19 cellular contexts compared by ENCODE assay signal in genomic region chr17:76466775-76467130, GRCh38. TPM values are rescaled to one million over a fixed set of nuclear protein-coding genes. Genes with fewer than 3 reads are reported as not detected.
"Had no signal": no experiment of that assay in that cellular context is flagged by ENCODE, and none has a peak within 500 bp of the region (broad histone marks: within the 10 kb centered on the region; RNA-seq: fewer than 3 reads in every experiment).

No MANE protein-coding gene starts in this region.

- H3K27ac Mint-ChIP-seq: activated naive CD4-positive, alpha-beta T cell treated with anti-CD3 and anti-CD28 coated beads for 36 hours; activated T-cell treated with anti-CD3 and anti-CD28 coated beads, Interleukin-2, amount 50 U/mL, for 24 hours had no signal

- H3K4me3 ChIP-seq: body of pancreas, left lung, mucosa of descending colon, pancreas, sigmoid colon had no signal

- DNase-seq: activated CD4-positive, alpha-beta T cell treated with anti-CD3 and anti-CD28 coated beads, Interleukin-2, amount 10 ng/mL, durations not matched to agents 7 days and 5 days; activated CD8-positive, alpha-beta T cell treated with anti-CD3 and anti-CD28 coated beads, Interleukin-2, amount 10 ng/mL, durations not matched to agents 7 days and 5 days; activated naive CD4-positive, alpha-beta T cell treated with anti-CD3 and anti-CD28 coated beads for 36 hours; activated T-cell treated with anti-CD3 and anti-CD28 coated beads, Interleukin-2, amount 50 U/mL, for 24 hours; body of pancreas; foreskin melanocyte; mesenchymal stem cell; naive thymus-derived CD4-positive, alpha-beta T cell; sigmoid colon; stimulated activated CD4-positive, alpha-beta T cell treated with anti-CD3 and anti-CD28 coated beads, Interleukin-4, amount 100 ng/mL, for 24 hours; T-helper 1 cell; T-helper 9 cell had no signal

- H3K36me3 ChIP-seq: sigmoid colon had no signal

- H3K9me3 Mint-ChIP-seq: activated CD4-positive, alpha-beta T cell treated with anti-CD3 and anti-CD28 coated beads, Interleukin-2, amount 10 ng/mL, durations not matched to agents 7 days and 5 days; activated naive CD4-positive, alpha-beta T cell treated with anti-CD3 and anti-CD28 coated beads for 36 hours; activated T-cell treated with anti-CD3 and anti-CD28 coated beads, Interleukin-2, amount 50 U/mL, for 24 hours; stimulated activated effector memory CD8-positive, alpha-beta T cell treated with anti-CD3 and anti-CD28 coated beads, Interleukin-12 subunit alpha, Interleukin-12 subunit beta, amount 100 ng/mL, for 72 hours had no signal

- H3K9me3 ChIP-seq: body of pancreas, left lung, mucosa of descending colon, pancreas, sigmoid colon had no signal

- H3K4me3 Mint-ChIP-seq: activated CD4-positive, alpha-beta T cell treated with anti-CD3 and anti-CD28 coated beads, Interleukin-2, amount 10 ng/mL, durations not matched to agents 7 days and 5 days; activated CD8-positive, alpha-beta T cell treated with anti-CD3 and anti-CD28 coated beads, Interleukin-2, amount 10 ng/mL, durations not matched to agents 7 days and 5 days; activated naive CD4-positive, alpha-beta T cell treated with anti-CD3 and anti-CD28 coated beads for 36 hours; activated T-cell treated with anti-CD3 and anti-CD28 coated beads, Interleukin-2, amount 50 U/mL, for 24 hours; naive thymus-derived CD4-positive, alpha-beta T cell; stimulated activated effector memory CD8-positive, alpha-beta T cell treated with anti-CD3 and anti-CD28 coated beads, Interleukin-12 subunit alpha, Interleukin-12 subunit beta, amount 100 ng/mL, for 72 hours had no signal

- H3K4me1 ChIP-seq: sigmoid colon had no signal

- H3K27ac ChIP-seq: body of pancreas, left lung, pancreas, sigmoid colon had no signal

- H3K27me3 Mint-ChIP-seq: activated T-cell treated with anti-CD3 and anti-CD28 coated beads, Interleukin-2, amount 50 U/mL, for 24 hours had no signal

RNA-seq across cellular contexts. Expression of gene AANAT, which starts 0.7 kb away (rescaled TPM):
- total RNA-seq: activated CD4-positive, alpha-beta T cell treated with anti-CD3 and anti-CD28 coated beads, Interleukin-2, amount 10 ng/mL, durations not matched to agents 7 days and 5 days; activated CD8-positive, alpha-beta T cell treated with anti-CD3 and anti-CD28 coated beads, Interleukin-2, amount 10 ng/mL, durations not matched to agents 7 days and 5 days; activated naive CD4-positive, alpha-beta T cell treated with anti-CD3 and anti-CD28 coated beads for 36 hours; body of pancreas; epithelial cell of proximal tubule; left lung; mucosa of descending colon; naive thymus-derived CD4-positive, alpha-beta T cell; pulmonary artery endothelial cell; sigmoid colon; ureter had no signal
